Comparison of ENCODE assay signal across 9 cellular contexts in genomic region chr3:133576169-133576568, GRCh38. TPM values are rescaled to one million over a fixed set of nuclear protein-coding genes. Genes with fewer than 3 reads are reported as not detected.
A peak's percentile ranks its signal among the peaks of the same experiment; 100 is the strongest.
DNase-seq lines count a peak whose midpoint lies in the region; ATAC-seq and TF ChIP-seq lines count a peak whose summit lies in the region.
"Had no signal": no experiment of that assay in that cellular context is flagged by ENCODE, and none has a peak within 500 bp of the region (broad histone marks: within the 10 kb centered on the region; RNA-seq: fewer than 3 reads in every experiment).

No MANE protein-coding gene starts in this region.

- H3K36me3 Mint-ChIP-seq in CD8-positive, alpha-beta T cell: peaks cover 60% of the 10 kb centered on the region

- no peaks in the 10 kb centered on the region for H3K27me3 Mint-ChIP-seq in CD8-positive, alpha-beta T cell (ENCODE audit: low read depth)

- H3K9ac ChIP-seq in NT2/D1 (ENCODE audit: insufficient read length, low read depth): no peak overlapping the region

- CTCF ChIA-PET in CD8-positive, alpha-beta T cell (lab: Charles Lee): interaction anchor here (12.0 kb wide), 1 partner anchor 87 kb away, joined by 110 read pairs; no protein-coding TSS in a partner anchor

- 72 to 83% methylated on average over 3 of the region's 3 CpGs for WGBS in ectodermal cell, 2 experiments

- H3K27ac Mint-ChIP-seq in CD8-positive, alpha-beta T cell: peak overlapping the region; percentile 78

- peaks cover 19% of the 10 kb centered on the region for H3K36me3 ChIP-seq in CD8-positive, alpha-beta T cell (ENCODE audit: insufficient read depth, low read length)
- H3K36me3 ChIP-seq in NT2/D1 (ENCODE audit: insufficient read depth, insufficient read length, low read length) (peaks cover 59% of the 10 kb centered on the region), ectodermal cell (ENCODE audit: control insufficient read depth, insufficient read depth, low read length) (peaks cover 18% of the 10 kb centered on the region), neutrophil (peaks cover 50% of the 10 kb centered on the region)

- no peak overlapping the region for H3K27ac ChIP-seq in CD8-positive, alpha-beta T cell (ENCODE audit: low read depth, low read length)
- H3K27ac ChIP-seq in ectodermal cell (ENCODE audit: insufficient read depth, low read depth, low read length, poor library complexity, severe bottlenecking) (no peak overlapping the region), neutrophil (peak overlapping the region; percentile 99), substantia nigra (ENCODE audit: low read depth, low read length, poor library complexity, severe bottlenecking) (no peak overlapping the region)

- peaks cover 78% of the 10 kb centered on the region for H3K4me1 Mint-ChIP-seq in CD8-positive, alpha-beta T cell (ENCODE audit: low read depth)

- peak overlapping the region; percentile 97 for H3K4me3 Mint-ChIP-seq in CD8-positive, alpha-beta T cell

- H3K4me1 ChIP-seq in CD8-positive, alpha-beta T cell (ENCODE audit: insufficient read depth, low read length): peaks cover 60% of the 10 kb centered on the region
- H3K4me1 ChIP-seq in NT2/D1 (ENCODE audit: insufficient read depth, insufficient read length) (no peaks in the 10 kb centered on the region), ectodermal cell (ENCODE audit: control insufficient read depth, insufficient read depth, low read length) (peaks cover 7% of the 10 kb centered on the region), neutrophil (ENCODE audit: control insufficient read depth in 1 of 2, insufficient read depth in 1 of 2, low read depth in 1 of 2, low read length in 1 of 2) (peaks cover 54% of the 10 kb centered on the region in 2 experiments)

- ATAC-seq in CD8-positive, alpha-beta T cell: no peak

- POLR2A ChIA-PET in CD8-positive, alpha-beta T cell (lab: Charles Lee): interaction anchor here (4.8 kb wide), 1 partner anchor 86 kb away, joined by 72 read pairs; no protein-coding TSS in a partner anchor

- DNase-seq in CD8-positive, alpha-beta T cell: no peak
- DNase-seq in NT2/D1 (ENCODE audit: low read depth, low spot score) (no peak), NCI-H82 (lab: John Stamatoyannopoulos, UW) (no peak), substantia nigra (lab: John Stamatoyannopoulos, UW) (no peak), SIG-M5 treated with dmso at 0.1 percent for 504 hours (lab: John Stamatoyannopoulos, UW; ENCODE audit: unreplicated experiment) (no peak), NCI-H2171 treated with DMSO at 0.1 percent for 48 hours (lab: John Stamatoyannopoulos, UW) (no peak)
- DNase-seq: activated CD4-positive, alpha-beta T cell treated with anti-CD3 and anti-CD28 coated beads for 1 hour had no signal

- no peaks in the 10 kb centered on the region for H3K9me3 ChIP-seq in CD8-positive, alpha-beta T cell (ENCODE audit: low read length)
- H3K9me3 ChIP-seq in NT2/D1 (ENCODE audit: insufficient read depth, low read length) (no peaks in the 10 kb centered on the region), ectodermal cell (ENCODE audit: control insufficient read depth, low read length) (no peaks in the 10 kb centered on the region), neutrophil (no peaks in the 10 kb centered on the region)

- H3K27me3 ChIP-seq in CD8-positive, alpha-beta T cell (ENCODE audit: insufficient read depth, low read length): no peaks in the 10 kb centered on the region
- no peaks in the 10 kb centered on the region for H3K27me3 ChIP-seq in NT2/D1 (ENCODE audit: insufficient read depth, insufficient read length)
- H3K27me3 ChIP-seq in ectodermal cell (ENCODE audit: control insufficient read depth, insufficient read depth, low read length, poor library complexity, severe bottlenecking): no peaks in the 10 kb centered on the region
- H3K27me3 ChIP-seq in neutrophil: no peaks in the 10 kb centered on the region

- no peaks in the 10 kb centered on the region for H3K9me3 Mint-ChIP-seq in CD8-positive, alpha-beta T cell

- H3K4me3 ChIP-seq in CD8-positive, alpha-beta T cell (ENCODE audit: low read depth, low read length): peak overlapping the region; percentile 14
- H3K4me3 ChIP-seq in NT2/D1 (ENCODE audit: insufficient read length, low read depth): peak overlapping the region; percentile 2
- peak overlapping the region; percentile 83 for H3K4me3 ChIP-seq in ectodermal cell (ENCODE audit: insufficient read depth, low read depth, low read length)
- peak overlapping the region; percentile 86 to 88 for H3K4me3 ChIP-seq in neutrophil (ENCODE audit: low read depth in 1 of 2, low read length in 1 of 2)

- intact Hi-C loops in CD8-positive, alpha-beta T cell (cut with DNase I, micrococcal nuclease): loop anchor here in 1 of 2 experiments (5.0 kb wide), 1 partner anchor 134 kb away; no protein-coding TSS in a partner anchor

- TF ChIP-seq CTCF in CD8-positive, alpha-beta T cell (IDR thresholded peaks at IDR 0.05): no peak
- no peak for TF ChIP-seq CTCF in neutrophil (IDR thresholded peaks at IDR 0.05)

RNA-seq across cellular contexts. Expression of gene CDV3, which starts 2.7 kb away (rescaled TPM):
- total RNA-seq in CD8-positive, alpha-beta T cell: 100 to 1,000 TPM; 296 to 307 TPM
- 192 TPM for polyA plus RNA-seq in ectodermal cell (2013, experiment 1 of 4)
- polyA plus RNA-seq in ectodermal cell (2013, experiment 2 of 4): 205 TPM
- polyA plus RNA-seq in ectodermal cell (2013, experiment 3 of 4): 148 TPM
- polyA plus RNA-seq in ectodermal cell (2013, experiment 4 of 4): 167 TPM

Comparison
In these comparisons a context has a peak if more than half of its experiments do, and no peak if none do; other contexts are left out.
1. H3K4me3 ChIP-seq: peak in every context shown above with its lines; median percentile 87 in neutrophil; 83 in ectodermal cell; 14 in CD8-positive, alpha-beta T cell; 2 in NT2/D1.